ENCODE assay signal across 1 cellular context in genomic region chr19:4578552-4579248, GRCh38.
TF ChIP-seq lines count a peak whose summit lies in the region.

No MANE protein-coding gene starts in this region.

TF ChIP-seq in K562, 482 proteins besides CTCF, POLR2A, EP300 and RAD21 (continued from another document and continues in another):
- TF ChIP-seq ZBTB2 (IDR thresholded peaks at IDR 0.05) (no peak), ELK1 (CRISPR knock-in tag; IDR thresholded peaks at IDR 0.05) (no peak), TSC22D4 (tag; IDR thresholded peaks at IDR 0.05) (no peak), E4F1 (CRISPR knock-in tag; IDR thresholded peaks at IDR 0.05; ENCODE audit: borderline replicate concordance) (no peak), ZBTB12 (CRISPR knock-in tag; IDR thresholded peaks at IDR 0.05) (no peak), SREBF1 (IDR thresholded peaks at IDR 0.05; ENCODE audit: borderline replicate concordance, low read depth, low read length) (no peak), CTBP1 (IDR thresholded peaks at IDR 0.05; ENCODE audit: borderline replicate concordance) (peak; percentile 62; the same call in 1 of the 2 replicates), LEF1 (IDR thresholded peaks at IDR 0.05) (no peak), DPF2 (IDR thresholded peaks at IDR 0.05) (0 out of 2 replicates have a peak, but pooled peaks have one; percentile 24), TSHZ1 (CRISPR knock-in tag; IDR thresholded peaks at IDR 0.05) (no peak), BRCA1 (IDR thresholded peaks at IDR 0.05) (no peak), BRCA1 (CRISPR knock-in tag; IDR thresholded peaks at IDR 0.05) (no peak), PTTG1 (tag; IDR thresholded peaks at IDR 0.05; ENCODE audit: low read depth) (no peak), ZC3H11A (IDR thresholded peaks at IDR 0.05; ENCODE audit: low read depth, low read length) (no peak), ZNF518B (CRISPR knock-in tag; IDR thresholded peaks at IDR 0.05) (no peak), IRF1 (CRISPR knock-in tag; IDR thresholded peaks at IDR 0.05; ENCODE audit: borderline replicate concordance) (no peak), ZNF511 (CRISPR knock-in tag; IDR thresholded peaks at IDR 0.05) (no peak), ZNF57 (CRISPR knock-in tag; IDR thresholded peaks at IDR 0.05) (no peak), TFAM (CRISPR knock-in tag; conservative IDR thresholded peaks at IDR 0.05) (no peak), TAF7 (tag; IDR thresholded peaks at IDR 0.05) (no peak), KLF16 (IDR thresholded peaks at IDR 0.05) (no peak), ZBTB8A (IDR thresholded peaks at IDR 0.05; ENCODE audit: partially characterized antibody) (no peak), SMC3 (conservative IDR thresholded peaks at IDR 0.05; ENCODE audit: insufficient read depth, low read depth, low read length) (no peak), ZFP1 (CRISPR knock-in tag; IDR thresholded peaks at IDR 0.05) (no peak), NFE2L1 (tag; IDR thresholded peaks at IDR 0.05; ENCODE audit: borderline replicate concordance, low read depth) (no peak), ZSCAN29 (IDR thresholded peaks at IDR 0.05) (0 out of 2 replicates have a peak, but pooled peaks have one; percentile 30), TFAP4 (CRISPR knock-in tag; IDR thresholded peaks at IDR 0.05; ENCODE audit: borderline replicate concordance) (no peak; the same call in 1 of the 2 replicates), ZNF398 (CRISPR knock-in tag; IDR thresholded peaks at IDR 0.05) (no peak), MYBL2 (IDR thresholded peaks at IDR 0.05; ENCODE audit: low read depth) (no peak), MYBL2 (CRISPR knock-in tag; IDR thresholded peaks at IDR 0.05; ENCODE audit: borderline replicate concordance) (no peak), SIN3B (IDR thresholded peaks at IDR 0.05; ENCODE audit: low read depth) (no peak), EHMT2 (IDR thresholded peaks at IDR 0.05) (no peak), MEF2D (tag; conservative IDR thresholded peaks at IDR 0.05; ENCODE audit: low read depth) (no peak), PREB (CRISPR knock-in tag; IDR thresholded peaks at IDR 0.05) (no peak), RBM25 (IDR thresholded peaks at IDR 0.05; ENCODE audit: low read depth, low read length, severe bottlenecking) (peak; percentile 90), PTBP1 (IDR thresholded peaks at IDR 0.05; ENCODE audit: low read depth, low read length) (peak; percentile 93), CBX1 (IDR thresholded peaks at IDR 0.05; ENCODE audit: low read depth) (peak; percentile 51; the same call in 1 of the 2 replicates), POLR3G (IDR thresholded peaks at IDR 0.05; ENCODE audit: extremely low read depth, insufficient read length, insufficient replicate concordance) (no peak), ZBTB7A (IDR thresholded peaks at IDR 0.05; ENCODE audit: borderline replicate concordance, control insufficient read depth, low read depth, low read length) (no peak), PATZ1 (CRISPR knock-in tag; IDR thresholded peaks at IDR 0.05; ENCODE audit: borderline replicate concordance) (no peak), PCBP2 (IDR thresholded peaks at IDR 0.05; ENCODE audit: low read depth, low read length, poor library complexity, severe bottlenecking) (no peak)
